Comparison of ENCODE assay signal across 16 cellular contexts in genomic region chr1:23126200-23126599, GRCh38. TPM values are rescaled to one million over a fixed set of nuclear protein-coding genes. Genes with fewer than 3 reads are reported as not detected.
A peak's percentile ranks its signal among the peaks of the same experiment; 100 is the strongest.
DNase-seq lines count a peak whose midpoint lies in the region; ATAC-seq and TF ChIP-seq lines count a peak whose summit lies in the region.
"Had no signal": no experiment of that assay in that cellular context is flagged by ENCODE, and none has a peak within 500 bp of the region (broad histone marks: within the 10 kb centered on the region; RNA-seq: fewer than 3 reads in every experiment).

No MANE protein-coding gene starts in this region.

- no peak overlapping the region for H2AK9ac ChIP-seq in IMR-90 (replicated peaks; ENCODE audit: low read depth, low read length, poor library complexity)

- TF ChIP-seq CTCF in IMR-90 (conservative IDR thresholded peaks at IDR 0.05; ENCODE audit: low read depth, low read length) (no peak), mesothelial cell of epicardium (IDR thresholded peaks at IDR 0.05; ENCODE audit: unreplicated experiment) (no peak), CD14-positive monocyte (IDR thresholded peaks at IDR 0.05) (no peak)

- H3K36me3 ChIP-seq in CD4-positive, CD25-positive, alpha-beta regulatory T cell (ENCODE audit: control insufficient read depth, insufficient read depth, low read length): no peaks in the 10 kb centered on the region
- H3K36me3 ChIP-seq in IMR-90 (ENCODE audit: control insufficient read depth, insufficient read depth, low read length) (no peaks in the 10 kb centered on the region), neuronal stem cell (replicated peaks in 1 of 2; ENCODE audit: control insufficient read depth in 2 of 2, insufficient read depth in 2 of 2, low read length in 2 of 2) (no peaks in the 10 kb centered on the region)
- H3K36me3 ChIP-seq: Peyer's patch had no signal

- no peak overlapping the region for H4K5ac ChIP-seq in IMR-90 (ENCODE audit: low read depth, low read length)

- H3K9me3 ChIP-seq in CD4-positive, CD25-positive, alpha-beta regulatory T cell (ENCODE audit: control insufficient read depth in 2 of 2, low read length in 2 of 2): no peaks in the 10 kb centered on the region
- H3K9me3 ChIP-seq in IMR-90 (ENCODE audit: control insufficient read depth, insufficient read depth, low read length): no peaks in the 10 kb centered on the region
- H3K9me3 ChIP-seq in neuronal stem cell (replicated peaks in 1 of 2; ENCODE audit: control insufficient read depth in 2 of 2, insufficient read depth in 1 of 2, low read depth in 1 of 2, low read length in 2 of 2): no peaks in the 10 kb centered on the region
- H3K9me3 ChIP-seq: Peyer's patch had no signal

- no peak overlapping the region for H2BK5ac ChIP-seq in IMR-90 (ENCODE audit: low read depth, low read length, poor library complexity, severe bottlenecking)
- H2BK5ac ChIP-seq in neuronal stem cell (ENCODE audit: low read length): no peak overlapping the region

- H2AK5ac ChIP-seq in IMR-90 (ENCODE audit: low read depth, low read length) (no peak overlapping the region), neuronal stem cell (ENCODE audit: low read depth, low read length) (no peak overlapping the region)

- H3K14ac ChIP-seq in IMR-90 (replicated peaks; ENCODE audit: low read depth, low read length) (0 out of 2 replicates have a peak overlapping the region, but pooled peaks have one; percentile 32), neuronal stem cell (ENCODE audit: low read length) (no peak overlapping the region)

- dilution Hi-C loops in IMR-90 (cut with HindIII; ENCODE audit: low sequenced_read_pairs, unreplicated experiment): no loop called here

- in situ Hi-C loops in IMR-90 (cut with MboI; ENCODE audit: low sequenced_read_pairs): no loop called here
- in situ Hi-C loops in KBM-7 (cut with MboI; ENCODE audit: low pct_unique_long_range_greater_than_20kb, low sequenced_read_pairs): no loop called here

- no peak for DNase-seq in CD4-positive, CD25-positive, alpha-beta regulatory T cell
- DNase-seq in IMR-90 (no peak), mesothelial cell of epicardium (ENCODE audit: low spot score in 2 of 2, unreplicated experiment in 2 of 2) (no peak), neuronal stem cell (ENCODE audit: low spot score) (no peak), CD14-positive monocyte (ENCODE audit: low spot score) (no peak), KBM-7 (no peak), RPMI8226 (no peak)
- no peak for DNase-seq in effector memory CD8-positive, alpha-beta T cell
- DNase-seq: ACHN; CD4-positive, alpha-beta memory T cell; GF-D8; NCI-H1417; NCI-H2029 treated with DMSO at 0.1 percent for 48 hours; NCI-H510A treated with DMSO at 0.1 percent for 48 hours; Peyer's patch; SIG-M5 had no signal

- no peak overlapping the region for H2BK120ac ChIP-seq in IMR-90 (ENCODE audit: low read depth, low read length)
- no peak overlapping the region for H2BK120ac ChIP-seq in neuronal stem cell (ENCODE audit: low read depth, low read length)

- no peak overlapping the region for H3K9ac ChIP-seq in IMR-90 (ENCODE audit: low read depth, low read length)
- H3K9ac ChIP-seq in neuronal stem cell (ENCODE audit: low read depth, low read length, poor library complexity): no peak overlapping the region

- H3K23ac ChIP-seq in IMR-90 (ENCODE audit: low read depth, low read length): peak overlapping the region; percentile 69; the same call in 1 of the 2 replicates
- H3K23ac ChIP-seq in neuronal stem cell (ENCODE audit: low read depth, low read length, poor library complexity): no peak overlapping the region

- H3K27ac Mint-ChIP-seq in CD4-positive, CD25-positive, alpha-beta regulatory T cell: peak overlapping the region in 2 of 3 donors; percentile 21 to 74
- H3K27ac Mint-ChIP-seq in effector memory CD8-positive, alpha-beta T cell: peak overlapping the region; percentile 21 to 74
- H3K27ac Mint-ChIP-seq in mesothelial cell of epicardium: peak overlapping the region; percentile 31
- H3K27ac Mint-ChIP-seq in CD14-positive monocyte: no peak overlapping the region

- H2BK15ac ChIP-seq in IMR-90 (ENCODE audit: low read depth, low read length): no peak overlapping the region
- H2BK15ac ChIP-seq in neuronal stem cell (ENCODE audit: low read length): no peak overlapping the region

- peaks cover 11 to 72% of the 10 kb centered on the region in 2 experiments for H3K79me1 ChIP-seq in IMR-90 (ENCODE audit: low read depth in 1 of 2, low read length in 2 of 2)
- no peaks in the 10 kb centered on the region for H3K79me1 ChIP-seq in neuronal stem cell (ENCODE audit: low read depth, low read length)

- H3K4me2 ChIP-seq in IMR-90 (ENCODE audit: low read depth, low read length): no peak overlapping the region
- H3K4me2 ChIP-seq in neuronal stem cell (ENCODE audit: insufficient read depth, low read length, poor library complexity, severe bottlenecking): no peak overlapping the region

- no peaks in the 10 kb centered on the region for H3K36me3 Mint-ChIP-seq in CD4-positive, CD25-positive, alpha-beta regulatory T cell
- peaks cover 8% of the 10 kb centered on the region for H3K36me3 Mint-ChIP-seq in effector memory CD8-positive, alpha-beta T cell (ENCODE audit: insufficient read depth)
- H3K36me3 Mint-ChIP-seq in mesothelial cell of epicardium (peaks cover 3% of the 10 kb centered on the region), CD14-positive monocyte (peaks cover 0 to 3% of the 10 kb centered on the region in 2 donors)

- intact Hi-C loops in IMR-90 (cut with micrococcal nuclease): no loop called here
- intact Hi-C loops in CD14-positive monocyte (cut with micrococcal nuclease): no loop called here

- CTCF ChIA-PET in IMR-90 (lab: Yijun Ruan, JAX): no interaction called here

- no CpG with 5 or more reads among the region's 1 CpG for WGBS in IMR-90 (ENCODE audit: extremely low coverage in 2 of 2, insufficient read length in 1 of 2), 2 experiments
- no CpG with 5 or more reads among the region's 1 CpG for WGBS in neuronal stem cell (ENCODE audit: extremely low coverage in 2 of 2, insufficient read length in 2 of 2, insufficient replicate concordance in 1 of 2), 2 donors

- H3K27me3 Mint-ChIP-seq in CD4-positive, CD25-positive, alpha-beta regulatory T cell: no peaks in the 10 kb centered on the region
- no peaks in the 10 kb centered on the region for H3K27me3 Mint-ChIP-seq in effector memory CD8-positive, alpha-beta T cell
- no peaks in the 10 kb centered on the region for H3K27me3 Mint-ChIP-seq in mesothelial cell of epicardium (ENCODE audit: low read depth)
- H3K27me3 Mint-ChIP-seq in CD14-positive monocyte (ENCODE audit: low read depth in 3 of 3): no peaks in the 10 kb centered on the region
- H3K27me3 Mint-ChIP-seq: CD4-positive, alpha-beta memory T cell had no signal

- H3K18ac ChIP-seq in IMR-90 (ENCODE audit: low read depth, low read length) (no peak overlapping the region), neuronal stem cell (ENCODE audit: low read length) (no peak overlapping the region)

- peaks cover 77% of the 10 kb centered on the region for H4K20me1 ChIP-seq in IMR-90 (ENCODE audit: insufficient read depth, low read length)

- H3K4me3 Mint-ChIP-seq in CD4-positive, CD25-positive, alpha-beta regulatory T cell: no peak overlapping the region
- H3K4me3 Mint-ChIP-seq in effector memory CD8-positive, alpha-beta T cell: no peak overlapping the region
- H3K4me3 Mint-ChIP-seq in mesothelial cell of epicardium: no peak overlapping the region
- no peak overlapping the region for H3K4me3 Mint-ChIP-seq in CD14-positive monocyte

- POLR2A ChIA-PET in IMR-90 (lab: Charles Lee; ENCODE audit: unreplicated experiment): no interaction called here

- no peak overlapping the region for H3K56ac ChIP-seq in IMR-90 (ENCODE audit: extremely low read depth, insufficient read depth, low read length)

- BruUV-seq in IMR-90 (replicated peaks; lab: Mats Ljungman, UMichigan): no TSS peak

- peak overlapping the region in 1 of 2 experiments; percentile 9; a peak in 2 of 4 replicates for H4K8ac ChIP-seq in IMR-90 (ENCODE audit: low read depth in 2 of 2, low read length in 2 of 2)
- no peak overlapping the region for H4K8ac ChIP-seq in neuronal stem cell (ENCODE audit: low read depth, low read length)

- no peak overlapping the region for H2BK12ac ChIP-seq in neuronal stem cell (ENCODE audit: low read length)

- H2AFZ ChIP-seq in IMR-90 (replicated peaks; ENCODE audit: low read length, poor library complexity) (no peak overlapping the region), neuronal stem cell (ENCODE audit: low read length) (no peak overlapping the region)

- H3K4ac ChIP-seq in IMR-90 (ENCODE audit: low read depth, low read length): no peak overlapping the region; the same call in 1 of the 2 replicates
- H3K4ac ChIP-seq in neuronal stem cell (ENCODE audit: low read length): no peak overlapping the region

- TF ChIP-seq POLR2A in IMR-90 (IDR thresholded peaks at IDR 0.05; ENCODE audit: low read depth, low read length): no peak

- no peak overlapping the region for H3K4me3 ChIP-seq in CD4-positive, CD25-positive, alpha-beta regulatory T cell (ENCODE audit: low read depth, low read length)
- H3K4me3 ChIP-seq in IMR-90 (ENCODE audit: insufficient read depth, low read depth, low read length): no peak overlapping the region
- no peak overlapping the region for H3K4me3 ChIP-seq in neuronal stem cell (ENCODE audit: low read length in 2 of 2)
- H3K4me3 ChIP-seq: Peyer's patch had no signal

- no peak overlapping the region; the same call in 1 of the 2 replicates for H4K91ac ChIP-seq in IMR-90 (ENCODE audit: insufficient read depth, low read depth, low read length)
- no peak overlapping the region for H4K91ac ChIP-seq in neuronal stem cell (ENCODE audit: low read depth, low read length, poor library complexity)

- no peak overlapping the region for H2BK20ac ChIP-seq in IMR-90 (ENCODE audit: low read depth, low read length)

- no peak for ATAC-seq in CD4-positive, CD25-positive, alpha-beta regulatory T cell (ENCODE audit: low read depth in 2 of 2)
- no peak for ATAC-seq in IMR-90 (ENCODE audit: low read depth)
- ATAC-seq in effector memory CD8-positive, alpha-beta T cell (replicated peaks): no peak

- no peak overlapping the region for H3K27ac ChIP-seq in CD4-positive, CD25-positive, alpha-beta regulatory T cell (ENCODE audit: insufficient read depth, low read length, poor library complexity, severe bottlenecking)
- H3K27ac ChIP-seq in IMR-90 (ENCODE audit: insufficient read depth, low read length): no peak overlapping the region
- H3K27ac ChIP-seq in neuronal stem cell (replicated peaks; ENCODE audit: low read length): no peak overlapping the region
- H3K27ac ChIP-seq: Peyer's patch had no signal

- H3K9me1 ChIP-seq in IMR-90 (ENCODE audit: insufficient read depth, low read length): peaks cover 19% of the 10 kb centered on the region

- peaks cover 27 to 60% (median 43%) of the 10 kb centered on the region in 4 donors for H3K4me1 Mint-ChIP-seq in CD4-positive, CD25-positive, alpha-beta regulatory T cell
- H3K4me1 Mint-ChIP-seq in effector memory CD8-positive, alpha-beta T cell (ENCODE audit: low read depth in 2 of 2): peaks cover 9 to 23% of the 10 kb centered on the region in 2 donors
- H3K4me1 Mint-ChIP-seq in mesothelial cell of epicardium (peaks cover 40% of the 10 kb centered on the region), CD14-positive monocyte (peaks cover 9% of the 10 kb centered on the region)

- TF ChIP-seq RAD21 in IMR-90 (IDR thresholded peaks at IDR 0.05; ENCODE audit: low read length): no peak

- H3K27me3 ChIP-seq in CD4-positive, CD25-positive, alpha-beta regulatory T cell (ENCODE audit: control insufficient read depth, insufficient read depth, low read length): no peaks in the 10 kb centered on the region
- H3K27me3 ChIP-seq in IMR-90 (ENCODE audit: control insufficient read depth, insufficient read depth, low read length) (no peaks in the 10 kb centered on the region), neuronal stem cell (ENCODE audit: control insufficient read depth in 3 of 3, insufficient read depth in 3 of 3, low read depth in 1 of 3, low read length in 3 of 3) (no peaks in the 10 kb centered on the region)
- H3K27me3 ChIP-seq: Peyer's patch had no signal

- no peaks in the 10 kb centered on the region for H3K4me1 ChIP-seq in CD4-positive, CD25-positive, alpha-beta regulatory T cell (ENCODE audit: control insufficient read depth, insufficient read depth, low read length, poor library complexity, severe bottlenecking)
- H3K4me1 ChIP-seq in IMR-90 (ENCODE audit: control insufficient read depth, insufficient read depth, low read length): peaks cover 18% of the 10 kb centered on the region
- peaks cover 3 to 4% of the 10 kb centered on the region in 2 donors for H3K4me1 ChIP-seq in neuronal stem cell (ENCODE audit: control insufficient read depth in 2 of 2, insufficient read depth in 1 of 2, low read depth in 1 of 2, low read length in 2 of 2)

- H3K9me3 Mint-ChIP-seq in CD4-positive, CD25-positive, alpha-beta regulatory T cell: no peaks in the 10 kb centered on the region
- H3K9me3 Mint-ChIP-seq in effector memory CD8-positive, alpha-beta T cell: no peaks in the 10 kb centered on the region
- H3K9me3 Mint-ChIP-seq in mesothelial cell of epicardium (no peaks in the 10 kb centered on the region), CD14-positive monocyte (no peaks in the 10 kb centered on the region)
- H3K9me3 Mint-ChIP-seq: CD4-positive, alpha-beta memory T cell had no signal

RNA-seq across cellular contexts. Expression of gene LUZP1, which starts 42.5 kb away (rescaled TPM):
- 26.7 TPM for total RNA-seq in CD4-positive, CD25-positive, alpha-beta regulatory T cell
- 10 to 100 TPM; 14.9 to 22.4 (median 17.0) TPM for polyA plus RNA-seq in CD4-positive, CD25-positive, alpha-beta regulatory T cell
- total RNA-seq in IMR-90 (2012; rRNA removed): 31.7 and 36.1 TPM in 2 replicates
- polyA plus RNA-seq in IMR-90 (2012; rRNA removed): 12.9 and 13.1 TPM in 2 replicates
- 5.5 and 5.7 TPM in 2 replicates for polyA plus RNA-seq in IMR-90 (2012; cell fraction: cytosol; rRNA removed)
- polyA plus RNA-seq in IMR-90 (2012; cell fraction: nucleus; rRNA removed; ENCODE audit: low replicate concordance): 6.7 and 17.7 TPM in 2 replicates
- 67.6 to 71.9 TPM (median 69.4 TPM) in 3 replicates for total RNA-seq in mesothelial cell of epicardium
- 27.0 TPM for polyA plus RNA-seq in neuronal stem cell (2013, experiment 1 of 2)
- polyA plus RNA-seq in neuronal stem cell (2013, experiment 2 of 2): 28.3 TPM
- polyA plus RNA-seq in CD14-positive monocyte: 1 to 10 TPM; 5.8 to 8.7 TPM

Comparison
In these comparisons a context has a peak if more than half of its experiments do, and no peak if none do; other contexts are left out.
1. H3K27ac Mint-ChIP-seq: peak in CD4-positive, CD25-positive, alpha-beta regulatory T cell (2 of 3), effector memory CD8-positive, alpha-beta T cell (2 of 2) and mesothelial cell of epicardium (single experiment); none in CD14-positive monocyte (0 of 7).